33 cellular contexts compared by ENCODE assay signal in genomic region chr10:69153227-69153626, GRCh38.
"Had no signal": no experiment of that assay in that cellular context is flagged by ENCODE, and none has a peak within 500 bp of the region (broad histone marks: within the 10 kb centered on the region; RNA-seq: fewer than 3 reads in every experiment).

No MANE protein-coding gene starts in this region.

- H3K27me3 ChIP-seq: ascending aorta, breast epithelium, cardiac muscle cell, esophagus squamous epithelium, gastroesophageal sphincter had no signal

- H3K4me3 ChIP-seq: ascending aorta, breast epithelium, cardiac muscle cell, coronary artery, esophagus squamous epithelium, gastroesophageal sphincter had no signal

- H3K4me3 Mint-ChIP-seq: activated CD4-positive, alpha-beta memory T cell treated with anti-CD3 and anti-CD28 coated beads for 36 hours; activated CD4-positive, alpha-beta T cell treated with anti-CD3 and anti-CD28 coated beads for 36 hours; activated CD4-positive, alpha-beta T cell treated with anti-CD3 and anti-CD28 coated beads, Interleukin-2, amount 10 ng/mL, durations not matched to agents 24 days and 14 days; activated CD8-positive, alpha-beta memory T cell treated with anti-CD3 and anti-CD28 coated beads, Interleukin-2, amount 10 ng/mL, durations not matched to agents 7 days and 5 days; activated CD8-positive, alpha-beta T cell treated with anti-CD3 and anti-CD28 coated beads, Interleukin-2, amount 10 ng/mL, durations not matched to agents 7 days and 5 days; activated naive CD4-positive, alpha-beta T cell treated with anti-CD3 and anti-CD28 coated beads, Interleukin-2, amount 10 ng/mL, durations not matched to agents 7 days and 5 days; activated naive CD8-positive, alpha-beta T cell treated with anti-CD3 and anti-CD28 coated beads, Interleukin-2, amount 10 ng/mL, durations not matched to agents 7 days and 5 days; activated T-helper 1 cell treated with anti-CD3 and anti-CD28 coated beads, Interleukin-12 subunit alpha, Interleukin-12 subunit beta, Interleukin-2, Interleukin-4 antibody, amounts not matched to agents 30 ng/mL and 10 ng/mL and 1 ng/mL, durations not matched to agents 14 hours and 24 hours and 36 hours; brain; T-helper 17 cell; T-helper 2 cell treated with Interferon-gamma antibody and Interleukin-4, amounts not matched to agents 5 μg/mL and 100 μg/mL, for 36 hours had no signal

- H3K9me3 Mint-ChIP-seq: activated CD4-positive, alpha-beta memory T cell treated with anti-CD3 and anti-CD28 coated beads for 36 hours; activated CD4-positive, alpha-beta T cell treated with anti-CD3 and anti-CD28 coated beads, Interleukin-2, amount 10 ng/mL, durations not matched to agents 24 days and 14 days; activated naive CD4-positive, alpha-beta T cell treated with anti-CD3 and anti-CD28 coated beads, Interleukin-2, amount 10 ng/mL, durations not matched to agents 7 days and 5 days; activated naive CD4-positive, alpha-beta T cell treated with anti-CD3 and anti-CD28 coated beads, Interleukin-2, amount 50 U/mL, for 72 hours; activated naive CD8-positive, alpha-beta T cell treated with anti-CD3 and anti-CD28 coated beads, Interleukin-2, amount 10 ng/mL, durations not matched to agents 7 days and 5 days; activated T-helper 1 cell treated with anti-CD3 and anti-CD28 coated beads, Interleukin-12 subunit alpha, Interleukin-12 subunit beta, Interleukin-2, Interleukin-4 antibody, amounts not matched to agents 30 ng/mL and 10 ng/mL and 1 ng/mL, durations not matched to agents 14 hours and 24 hours and 36 hours; brain; T-helper 2 cell treated with Interferon-gamma antibody and Interleukin-4, amounts not matched to agents 5 μg/mL and 100 μg/mL, for 36 hours had no signal

- DNase-seq: activated CD4-positive, alpha-beta memory T cell treated with anti-CD3 and anti-CD28 coated beads for 36 hours; activated CD4-positive, alpha-beta T cell treated with anti-CD3 and anti-CD28 coated beads for 36 hours; activated CD4-positive, alpha-beta T cell treated with anti-CD3 and anti-CD28 coated beads, Interleukin-2, amount 10 ng/mL, durations not matched to agents 24 days and 14 days; activated CD4-positive, CD25-positive, alpha-beta regulatory T cell; activated CD4-positive, CD25-positive, alpha-beta regulatory T cell treated with anti-CD3 and anti-CD28 coated beads, Interleukin-2, amount 50 U/mL, for 72 hours; activated CD8-positive, alpha-beta memory T cell treated with anti-CD3 and anti-CD28 coated beads, Interleukin-2, amount 10 ng/mL, durations not matched to agents 7 days and 5 days; activated CD8-positive, alpha-beta memory T cell treated with anti-CD3 and anti-CD28 coated beads, Interleukin-2, amount 50 U/mL, for 4 hours; activated CD8-positive, alpha-beta T cell treated with anti-CD3 and anti-CD28 coated beads, Interleukin-2, amount 10 ng/mL, durations not matched to agents 7 days and 5 days; activated gamma-delta T cell; activated naive CD4-positive, alpha-beta T cell; activated naive CD4-positive, alpha-beta T cell treated with anti-CD3 and anti-CD28 coated beads, Interleukin-2, amount 10 ng/mL, durations not matched to agents 7 days and 5 days; activated naive CD8-positive, alpha-beta T cell treated with anti-CD3 and anti-CD28 coated beads, Interleukin-2, amount 10 ng/mL, durations not matched to agents 7 days and 5 days; activated T-cell treated with anti-CD3 and anti-CD28 coated beads, Interleukin-2, amount 50 U/mL, for 1 hour; activated T-cell treated with anti-CD3 and anti-CD28 coated beads, Interleukin-2, amount 50 U/mL, for 48 hours; central memory CD4-positive, alpha-beta T cell; effector CD8-positive, alpha-beta T cell; esophagus squamous epithelium; foreskin melanocyte; T-helper 1 cell; T-helper 17 cell; T1000 had no signal

- FAIRE-seq: endometrium, endothelial cell of umbilical vein had no signal

- H3K4me1 ChIP-seq: ascending aorta, breast epithelium, gastroesophageal sphincter had no signal

- H3K9me3 ChIP-seq: ascending aorta, breast epithelium, esophagus squamous epithelium, gastroesophageal sphincter had no signal

- H3K4me1 Mint-ChIP-seq: brain had no signal

- H3K27ac ChIP-seq: ascending aorta, breast epithelium, cardiac muscle cell, coronary artery, epithelial cell of prostate, esophagus squamous epithelium, gastroesophageal sphincter had no signal

- H3K27me3 Mint-ChIP-seq: activated CD4-positive, alpha-beta memory T cell treated with anti-CD3 and anti-CD28 coated beads for 36 hours; activated CD4-positive, alpha-beta T cell treated with anti-CD3 and anti-CD28 coated beads for 36 hours; activated CD4-positive, alpha-beta T cell treated with anti-CD3 and anti-CD28 coated beads, Interleukin-2, amount 10 ng/mL, durations not matched to agents 24 days and 14 days; activated CD8-positive, alpha-beta memory T cell treated with anti-CD3 and anti-CD28 coated beads, Interleukin-2, amount 10 ng/mL, durations not matched to agents 7 days and 5 days; activated naive CD4-positive, alpha-beta T cell treated with anti-CD3 and anti-CD28 coated beads, Interleukin-2, amount 10 ng/mL, durations not matched to agents 7 days and 5 days; activated naive CD8-positive, alpha-beta T cell treated with anti-CD3 and anti-CD28 coated beads, Interleukin-2, amount 10 ng/mL, durations not matched to agents 7 days and 5 days; brain; T-helper 17 cell had no signal

- ATAC-seq: activated CD4-positive, alpha-beta T cell treated with anti-CD3 and anti-CD28 coated beads for 36 hours; activated CD8-positive, alpha-beta memory T cell treated with anti-CD3 and anti-CD28 coated beads, Interleukin-2, amount 10 ng/mL, durations not matched to agents 7 days and 5 days; activated CD8-positive, alpha-beta T cell treated with anti-CD3 and anti-CD28 coated beads, Interleukin-2, amount 10 ng/mL, durations not matched to agents 7 days and 5 days; activated naive CD4-positive, alpha-beta T cell treated with anti-CD3 and anti-CD28 coated beads, Interleukin-2, amount 50 U/mL, for 72 hours; gastroesophageal sphincter; T-helper 17 cell had no signal

- H3K27ac Mint-ChIP-seq: activated CD4-positive, alpha-beta memory T cell treated with anti-CD3 and anti-CD28 coated beads for 36 hours; activated CD4-positive, alpha-beta T cell treated with anti-CD3 and anti-CD28 coated beads for 36 hours; activated CD4-positive, alpha-beta T cell treated with anti-CD3 and anti-CD28 coated beads, Interleukin-2, amount 10 ng/mL, durations not matched to agents 24 days and 14 days; activated CD8-positive, alpha-beta memory T cell treated with anti-CD3 and anti-CD28 coated beads, Interleukin-2, amount 10 ng/mL, durations not matched to agents 7 days and 5 days; activated CD8-positive, alpha-beta T cell treated with anti-CD3 and anti-CD28 coated beads, Interleukin-2, amount 10 ng/mL, durations not matched to agents 7 days and 5 days; activated naive CD4-positive, alpha-beta T cell treated with anti-CD3 and anti-CD28 coated beads, Interleukin-2, amount 10 ng/mL, durations not matched to agents 7 days and 5 days; activated naive CD4-positive, alpha-beta T cell treated with anti-CD3 and anti-CD28 coated beads, Interleukin-2, amount 50 U/mL, for 72 hours; activated naive CD8-positive, alpha-beta T cell treated with anti-CD3 and anti-CD28 coated beads, Interleukin-2, amount 10 ng/mL, durations not matched to agents 7 days and 5 days; activated T-helper 1 cell treated with anti-CD3 and anti-CD28 coated beads, Interleukin-12 subunit alpha, Interleukin-12 subunit beta, Interleukin-2, Interleukin-4 antibody, amounts not matched to agents 30 ng/mL and 10 ng/mL and 1 ng/mL, durations not matched to agents 14 hours and 24 hours and 36 hours; brain; T-helper 17 cell; T-helper 2 cell treated with Interferon-gamma antibody and Interleukin-4, amounts not matched to agents 5 μg/mL and 100 μg/mL, for 36 hours had no signal

- H3K36me3 Mint-ChIP-seq: activated naive CD4-positive, alpha-beta T cell treated with anti-CD3 and anti-CD28 coated beads, Interleukin-2, amount 50 U/mL, for 72 hours had no signal

- H3K36me3 ChIP-seq: breast epithelium had no signal
